ENCODE assay signal across 1 cellular context in the genomic region with DNA sequence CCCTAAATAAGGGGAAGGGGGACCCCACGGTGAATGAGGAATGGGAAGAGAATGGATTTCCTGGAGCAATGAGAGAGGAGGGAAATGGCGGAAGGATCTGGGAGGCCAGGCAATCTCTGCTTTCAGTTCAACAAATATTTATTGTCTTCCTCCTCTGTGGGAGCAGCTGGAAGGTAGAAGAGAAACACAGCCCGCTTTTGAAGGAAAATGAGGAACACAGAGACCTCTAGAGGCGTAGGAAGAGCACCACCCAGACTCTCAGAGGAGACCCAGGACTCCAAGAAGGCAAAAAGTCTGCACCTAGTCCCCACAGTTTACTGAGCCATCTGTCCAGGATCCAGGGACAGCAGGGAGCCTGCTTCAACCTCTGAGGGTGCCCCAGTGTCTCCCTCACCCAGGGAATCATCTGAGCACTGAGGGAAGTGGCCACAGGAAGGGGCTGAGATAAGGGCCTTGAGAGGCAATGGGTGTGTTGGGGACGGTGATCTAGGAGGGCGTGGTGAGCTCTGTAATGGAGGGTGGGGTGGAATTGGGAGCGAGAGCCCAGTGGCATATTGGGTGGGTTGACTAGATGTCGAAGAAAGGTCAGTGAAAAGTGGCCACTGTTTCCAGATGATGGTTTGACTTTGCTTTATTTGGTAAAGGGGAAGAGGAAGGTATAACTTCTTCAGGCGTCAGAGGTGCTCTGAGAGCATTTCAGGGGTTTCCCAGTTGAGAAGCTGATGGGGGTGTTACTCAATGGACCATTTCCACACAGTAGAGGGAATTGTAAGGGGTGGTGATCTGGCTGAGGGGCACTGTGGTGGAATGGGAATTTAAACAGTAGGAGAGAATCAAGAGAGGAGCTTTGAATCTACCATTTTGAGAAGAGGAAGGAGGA.
TF ChIP-seq lines count a peak whose summit lies in the region.

No MANE protein-coding gene starts in this region.

TF ChIP-seq in endothelial cell of umbilical vein, 7 proteins besides CTCF, POLR2A, EP300 and RAD21:
- TF ChIP-seq JUN (IDR thresholded peaks at IDR 0.05; ENCODE audit: borderline replicate concordance, insufficient read depth, insufficient read length, low read depth) (no peak), POLR2AphosphoS5 (IDR thresholded peaks at IDR 0.05; ENCODE audit: insufficient read depth, low read depth, low read length) (no peak), EZH2 (IDR thresholded peaks at IDR 0.05; ENCODE audit: borderline replicate concordance, low read depth, low read length, severe bottlenecking) (no peak), FOS (IDR thresholded peaks at IDR 0.05; ENCODE audit: borderline replicate concordance, insufficient read depth, low read length) (no peak), GATA2 (IDR thresholded peaks at IDR 0.05; ENCODE audit: insufficient read depth, insufficient read length, low read depth, low read length) (no peak), MYC (IDR thresholded peaks at IDR 0.05; ENCODE audit: low read depth, low read length) (no peak)
- TF ChIP-seq, protein P1, sequence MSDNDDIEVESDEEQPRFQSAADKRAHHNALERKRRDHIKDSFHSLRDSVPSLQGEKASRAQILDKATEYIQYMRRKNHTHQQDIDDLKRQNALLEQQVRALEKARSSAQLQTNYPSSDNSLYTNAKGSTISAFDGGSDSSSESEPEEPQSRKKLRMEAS (IDR thresholded peaks at IDR 0.05; ENCODE audit: insufficient read depth, insufficient read length): no peak
